In the genomic region with DNA sequence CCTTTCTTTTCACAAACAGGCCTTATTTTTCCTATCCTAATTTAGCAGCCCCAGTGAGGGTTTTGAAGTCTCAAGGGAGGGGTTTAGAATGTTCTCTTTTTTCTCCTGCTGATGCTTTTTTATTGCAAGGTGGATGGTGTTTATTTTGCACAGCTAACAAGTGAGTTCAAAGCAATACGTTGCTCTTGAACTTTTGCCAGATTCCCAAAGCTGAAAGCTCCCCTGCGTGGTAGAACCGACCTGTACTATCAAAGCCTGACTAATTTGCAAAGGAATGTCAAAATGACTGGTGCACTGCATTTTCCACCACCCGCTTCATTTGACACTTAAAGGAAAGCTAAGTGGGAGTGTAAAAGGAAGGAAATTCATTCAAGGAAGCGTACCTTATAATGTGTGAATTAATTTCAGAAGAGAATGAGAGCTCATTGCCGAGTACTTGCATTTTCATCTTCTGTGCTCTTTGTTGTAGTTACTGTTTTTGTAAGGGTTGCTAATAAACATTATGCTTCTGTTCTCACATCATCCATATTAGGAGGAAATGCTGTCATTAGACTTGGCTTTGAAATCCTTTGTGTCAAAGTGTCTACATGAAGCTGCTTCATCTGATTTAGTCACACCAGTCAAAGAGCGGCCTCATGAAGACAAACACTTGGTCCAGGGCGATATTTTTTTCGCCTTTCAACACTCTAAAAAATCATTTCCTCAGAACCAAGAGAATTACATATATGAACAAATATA, we compare ENCODE assay signal across 9 cellular contexts.
DNase-seq lines count a peak whose midpoint lies in the region; ATAC-seq, FAIRE-seq and TF ChIP-seq lines count a peak whose summit lies in the region.
"Had no signal": no experiment of that assay in that cellular context is flagged by ENCODE, and none has a peak within 500 bp of the region (broad histone marks: within the 10 kb centered on the region; RNA-seq: fewer than 3 reads in every experiment).

No MANE protein-coding gene starts in this region.

- H3K27ac ChIP-seq in astrocyte (ENCODE audit: low read depth, low read length) (peak overlapping the region; percentile 25), mesendoderm (ENCODE audit: low read depth, low read length) (no peak overlapping the region)

- no peak overlapping the region for H3K23ac ChIP-seq in mesendoderm (ENCODE audit: low read length)

- H3K9ac ChIP-seq in astrocyte (ENCODE audit: low read length) = no peak overlapping the region
- H3K9ac ChIP-seq in mesendoderm (ENCODE audit: low read length) = no peak overlapping the region

- no peaks in the 10 kb centered on the region for H3K9me3 ChIP-seq in astrocyte (ENCODE audit: insufficient read depth, low read depth, low read length)

- no peaks in the 10 kb centered on the region for H3K27me3 Mint-ChIP-seq in astrocyte (ENCODE audit: low read depth, unreplicated experiment)

- H3K27ac Mint-ChIP-seq in astrocyte (ENCODE audit: unreplicated experiment) = peak overlapping the region; percentile 79

- no peaks in the 10 kb centered on the region for H3K36me3 Mint-ChIP-seq in astrocyte (ENCODE audit: low read depth, unreplicated experiment)

- no peak for FAIRE-seq in astrocyte (lab: Jason Lieb, UNC)

- H2AK5ac ChIP-seq in mesendoderm (ENCODE audit: low read length) = no peak overlapping the region

- peaks cover 18% of the 10 kb centered on the region for H3K4me1 Mint-ChIP-seq in astrocyte (ENCODE audit: low read depth, unreplicated experiment)

- H4K20me1 ChIP-seq in astrocyte (ENCODE audit: insufficient read depth, low read length) = no peaks in the 10 kb centered on the region

- H3K4me2 ChIP-seq in astrocyte (ENCODE audit: low read length) (peak overlapping the region; percentile 41), mesendoderm (ENCODE audit: low read length) (no peak overlapping the region)

- peak overlapping the region; percentile 52 for H3K4ac ChIP-seq in mesendoderm (ENCODE audit: low read depth, low read length)

- no CpG with 5 or more reads among the region's 9 CpGs for WGBS in mesendoderm (ENCODE audit: extremely low coverage, insufficient coverage, low lambda C conversion rate)

- no peak for TF ChIP-seq CTCF in astrocyte (IDR thresholded peaks at IDR 0.05; ENCODE audit: insufficient read depth, low read depth, low read length)

- H3K4me3 ChIP-seq in astrocyte (ENCODE audit: insufficient read depth, low read depth, low read length) = no peak overlapping the region
- H3K4me3 ChIP-seq in mesendoderm (ENCODE audit: low read length) = no peak overlapping the region

- no peak overlapping the region for H2BK120ac ChIP-seq in mesendoderm (ENCODE audit: low read depth, low read length)

- H2BK5ac ChIP-seq in mesendoderm (ENCODE audit: low read length) = no peak overlapping the region

- H3K36me3 ChIP-seq in astrocyte (ENCODE audit: insufficient read depth, low read length) (no peaks in the 10 kb centered on the region), mesendoderm (ENCODE audit: control insufficient read depth, insufficient read depth, low read length) (no peaks in the 10 kb centered on the region)

- H3K79me1 ChIP-seq in mesendoderm (ENCODE audit: low read length) = no peaks in the 10 kb centered on the region

- H3K56ac ChIP-seq in mesendoderm (ENCODE audit: low read length) = no peak overlapping the region

- peak overlapping the region; percentile 9 for H3K18ac ChIP-seq in mesendoderm (ENCODE audit: low read length)

- no peak overlapping the region for H4K8ac ChIP-seq in mesendoderm (ENCODE audit: low read depth, low read length)

- in situ Hi-C loops in G401 (cut with HindIII; ENCODE audit: low sequenced_read_pairs) = no loop called here
- in situ Hi-C loops in KBM-7 (cut with MboI; ENCODE audit: low pct_unique_long_range_greater_than_20kb, low sequenced_read_pairs) = no loop called here

- H3K9me3 Mint-ChIP-seq in astrocyte (ENCODE audit: unreplicated experiment) = no peaks in the 10 kb centered on the region

- no peak overlapping the region for H2AFZ ChIP-seq in astrocyte (ENCODE audit: low read depth, low read length)

- H3K27me3 ChIP-seq in astrocyte (ENCODE audit: insufficient read depth, low read length) (no peaks in the 10 kb centered on the region), mesendoderm (ENCODE audit: insufficient read depth, low read length, poor library complexity) (no peaks in the 10 kb centered on the region)

- H3K79me2 ChIP-seq in astrocyte (ENCODE audit: insufficient read depth, low read length) (no peaks in the 10 kb centered on the region), mesendoderm (ENCODE audit: control insufficient read depth, insufficient read depth, low read length) (no peaks in the 10 kb centered on the region)

- H3K4me1 ChIP-seq in astrocyte (ENCODE audit: insufficient read depth, low read length) (peaks cover 15% of the 10 kb centered on the region), mesendoderm (ENCODE audit: control insufficient read depth, low read depth, low read length) (no peaks in the 10 kb centered on the region)

- peak; percentile 80 for DNase-seq in G401 (ENCODE audit: low spot score)
- DNase-seq in astrocyte (ENCODE audit: low read depth) = peak; percentile 49
- DNase-seq in mesendoderm = no peak
- DNase-seq in NCI-H187 (lab: John Stamatoyannopoulos, UW) = no peak
- DNase-seq in SIG-M5 (lab: John Stamatoyannopoulos, UW) = no peak
- DNase-seq in KBM-7 = no peak
- DNase-seq in NCI-H446 (lab: John Stamatoyannopoulos, UW) = no peak
- DNase-seq: activated gamma-delta T cell had no signal

- no peak overlapping the region for H4K5ac ChIP-seq in mesendoderm (ENCODE audit: low read length)

- no peak overlapping the region for H2BK15ac ChIP-seq in mesendoderm (replicated peaks; ENCODE audit: low read depth)

- peak; percentile 15 for ATAC-seq in HG02870 (IDR thresholded peaks at IDR 0.05; ENCODE audit: unreplicated experiment)

- H3K4me3 Mint-ChIP-seq in astrocyte (ENCODE audit: unreplicated experiment) = no peak overlapping the region

Comparison
In these comparisons a context has a peak if more than half of its experiments do, and no peak if none do; other contexts are left out.
1. DNase-seq: peak in G401 (single experiment) and astrocyte (single experiment); none in mesendoderm (single experiment), NCI-H187 (0 of 2), SIG-M5 (single experiment), KBM-7 (single experiment) and NCI-H446 (0 of 2).